Comparison of ENCODE assay signal across 1 cellular context in the genomic region with DNA sequence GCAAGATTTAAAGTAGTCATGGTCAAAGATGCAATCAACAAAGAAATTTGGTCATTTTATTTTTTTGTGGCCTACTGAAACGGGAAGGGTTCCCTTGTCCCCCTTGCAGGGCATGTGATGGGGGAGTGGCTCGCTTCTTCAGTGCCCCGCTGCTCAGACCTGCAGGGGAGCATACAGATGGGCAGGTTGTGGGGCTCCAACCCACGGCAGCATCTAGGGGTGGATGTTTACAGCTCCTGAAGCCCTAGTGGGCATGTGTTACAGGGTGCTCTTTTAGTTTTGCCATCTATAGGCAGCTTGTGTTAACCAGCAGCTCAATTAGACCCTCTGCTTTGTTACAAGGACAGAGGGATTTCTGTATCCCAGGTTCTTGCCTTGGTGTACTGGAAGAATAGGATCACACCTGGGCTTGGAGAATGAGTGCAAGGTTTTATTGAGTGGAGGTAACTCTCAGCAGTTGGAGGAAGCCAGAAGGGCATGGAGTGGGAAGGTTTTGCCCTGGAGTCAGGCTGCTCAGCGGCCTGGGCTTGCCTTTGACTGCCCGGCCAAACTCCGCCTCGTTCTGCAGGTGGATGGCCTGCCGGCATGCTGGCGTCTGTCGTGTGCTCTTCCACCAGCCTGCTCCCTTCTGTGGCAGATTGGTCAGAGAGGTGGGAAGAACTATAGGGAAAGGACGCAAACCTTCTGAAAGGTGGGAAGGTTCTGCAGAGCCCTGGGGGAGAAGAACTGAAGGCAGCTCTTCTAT.
TF ChIP-seq lines count a peak whose summit lies in the region.

No MANE protein-coding gene starts in this region.

TF ChIP-seq in H1, 55 proteins besides CTCF, POLR2A, EP300 and RAD21:
- no peak for TF ChIP-seq ZNF274 (IDR thresholded peaks at IDR 0.05; ENCODE audit: borderline replicate concordance, extremely low read depth, low read length)
- TF ChIP-seq EGR1 (IDR thresholded peaks at IDR 0.05; ENCODE audit: borderline replicate concordance, low read depth, low read length), result no peak
- TF ChIP-seq SRF (IDR thresholded peaks at IDR 0.05; ENCODE audit: low read depth, low read length), result no peak
- TF ChIP-seq RNF2 (IDR thresholded peaks at IDR 0.05; ENCODE audit: borderline replicate concordance, low read depth, low read length, missing control alignments, poor library complexity, severe bottlenecking), result no peak
- no peak for TF ChIP-seq TBP (IDR thresholded peaks at IDR 0.05; ENCODE audit: low read depth, low read length)
- no peak for TF ChIP-seq BRCA1 (IDR thresholded peaks at IDR 0.05; ENCODE audit: low read depth, low read length)
- no peak for TF ChIP-seq TEAD4 (IDR thresholded peaks at IDR 0.05; ENCODE audit: low read depth, low read length)
- TF ChIP-seq, protein P1, sequence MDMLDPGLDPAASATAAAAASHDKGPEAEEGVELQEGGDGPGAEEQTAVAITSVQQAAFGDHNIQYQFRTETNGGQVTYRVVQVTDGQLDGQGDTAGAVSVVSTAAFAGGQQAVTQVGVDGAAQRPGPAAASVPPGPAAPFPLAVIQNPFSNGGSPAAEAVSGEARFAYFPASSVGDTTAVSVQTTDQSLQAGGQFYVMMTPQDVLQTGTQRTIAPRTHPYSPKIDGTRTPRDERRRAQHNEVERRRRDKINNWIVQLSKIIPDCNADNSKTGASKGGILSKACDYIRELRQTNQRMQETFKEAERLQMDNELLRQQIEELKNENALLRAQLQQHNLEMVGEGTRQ (IDR thresholded peaks at IDR 0.05; ENCODE audit: low read length), result no peak
- TF ChIP-seq POLR2AphosphoS5 (IDR thresholded peaks at IDR 0.05; ENCODE audit: low read depth, low read length), result no peak
